In the genomic region with DNA sequence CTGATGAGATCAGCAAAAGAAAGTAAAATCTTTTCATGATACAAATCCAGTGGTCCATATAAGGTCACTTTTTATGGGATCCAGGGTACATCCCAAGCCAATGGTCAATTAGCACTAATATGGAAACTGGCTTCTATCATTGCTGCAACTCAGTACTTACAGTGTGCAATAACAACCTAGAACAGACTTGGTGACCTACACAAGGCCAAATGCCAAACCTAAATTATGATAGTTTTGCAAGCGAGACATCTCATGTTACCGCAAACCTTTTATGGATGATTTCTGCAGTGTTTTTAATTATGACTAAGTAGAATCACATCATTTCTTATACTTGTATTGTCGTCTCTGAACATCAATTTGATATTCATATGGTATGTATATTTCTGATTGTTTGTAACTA, we compare ENCODE assay signal across 17 cellular contexts.
DNase-seq lines count a peak whose midpoint lies in the region; ATAC-seq lines count a peak whose summit lies in the region.
"Had no signal": no experiment of that assay in that cellular context is flagged by ENCODE, and none has a peak within 500 bp of the region (broad histone marks: within the 10 kb centered on the region; RNA-seq: fewer than 3 reads in every experiment).

No MANE protein-coding gene starts in this region.

- no peaks in the 10 kb centered on the region for H3K27me3 Mint-ChIP-seq in CD8-positive, alpha-beta memory T cell

- CTCF ChIA-PET in CD8-positive, alpha-beta memory T cell (lab: Charles Lee) = no interaction called here

- peaks cover 0 to 30% (median 3%) of the 10 kb centered on the region in 5 donors for H3K9me3 Mint-ChIP-seq in CD8-positive, alpha-beta memory T cell

- no peaks in the 10 kb centered on the region for H3K36me3 ChIP-seq in CD8-positive, alpha-beta memory T cell (ENCODE audit: insufficient read depth, low read length)
- H3K36me3 ChIP-seq in MG63 = no peaks in the 10 kb centered on the region
- H3K36me3 ChIP-seq: HAP-1, Peyer's patch had no signal

- H3K9me3 ChIP-seq in CD8-positive, alpha-beta memory T cell (ENCODE audit: low read length) = no peaks in the 10 kb centered on the region
- H3K9me3 ChIP-seq in MG63 = no peaks in the 10 kb centered on the region
- H3K9me3 ChIP-seq: HAP-1, Peyer's patch had no signal

- no peaks in the 10 kb centered on the region for H3K27me3 ChIP-seq in CD8-positive, alpha-beta memory T cell (ENCODE audit: insufficient read depth, low read length, poor library complexity, severe bottlenecking)
- H3K27me3 ChIP-seq in MG63 = no peaks in the 10 kb centered on the region
- H3K27me3 ChIP-seq: Peyer's patch had no signal

- H3K36me3 Mint-ChIP-seq in CD8-positive, alpha-beta memory T cell = no peaks in the 10 kb centered on the region

- no peak overlapping the region for H3K27ac Mint-ChIP-seq in CD8-positive, alpha-beta memory T cell

- H3K4me3 ChIP-seq in CD8-positive, alpha-beta memory T cell (ENCODE audit: low read length) = no peak overlapping the region
- no peak overlapping the region for H3K4me3 ChIP-seq in MG63
- H3K4me3 ChIP-seq: HAP-1, Peyer's patch, SK-N-MC had no signal

- no peaks in the 10 kb centered on the region for H3K4me1 ChIP-seq in CD8-positive, alpha-beta memory T cell (ENCODE audit: insufficient read depth, low read length)
- H3K4me1 ChIP-seq: HAP-1, Peyer's patch had no signal

- H3K27ac ChIP-seq in CD8-positive, alpha-beta memory T cell (ENCODE audit: low read depth, low read length) = no peak overlapping the region
- H3K27ac ChIP-seq: C4-2B, HL-60, Peyer's patch, SK-N-MC had no signal

- POLR2A ChIA-PET in CD8-positive, alpha-beta memory T cell (lab: Charles Lee) = no interaction called here

- ATAC-seq in left lobe of liver = no peak
- ATAC-seq: Right ventricle myocardium inferior had no signal

- H3K4me3 Mint-ChIP-seq in CD8-positive, alpha-beta memory T cell = no peak overlapping the region

- H3K4me1 Mint-ChIP-seq in CD8-positive, alpha-beta memory T cell = no peaks in the 10 kb centered on the region

- peak; percentile 60 for DNase-seq in EH (ENCODE audit: low read depth)
- peak; percentile 36 for DNase-seq in HS-5 (ENCODE audit: low read depth)
- DNase-seq in fibroblast of peridontal ligament (ENCODE audit: extremely low read depth) = peak; percentile 97
- no peak for DNase-seq in CD8-positive, alpha-beta memory T cell
- DNase-seq in MG63 = no peak
- DNase-seq in left lobe of liver (ENCODE audit: low spot score) = no peak
- no peak for DNase-seq in NCI-H1930 (lab: John Stamatoyannopoulos, UW)
- DNase-seq: NCI-H1417, NCI-H2029 treated with DMSO at 0.1 percent for 48 hours, NCI-H510A, NCI-H82, Peyer's patch had no signal

Comparison
In these comparisons a context has a peak if more than half of its experiments do, and no peak if none do; other contexts are left out.
1. DNase-seq: peak in EH (single experiment), HS-5 (single experiment) and fibroblast of peridontal ligament (single experiment); none in CD8-positive, alpha-beta memory T cell (0 of 5), MG63 (single experiment), left lobe of liver (single experiment) and NCI-H1930 (0 of 2).